21 cellular contexts compared by ENCODE assay signal in the genomic region with DNA sequence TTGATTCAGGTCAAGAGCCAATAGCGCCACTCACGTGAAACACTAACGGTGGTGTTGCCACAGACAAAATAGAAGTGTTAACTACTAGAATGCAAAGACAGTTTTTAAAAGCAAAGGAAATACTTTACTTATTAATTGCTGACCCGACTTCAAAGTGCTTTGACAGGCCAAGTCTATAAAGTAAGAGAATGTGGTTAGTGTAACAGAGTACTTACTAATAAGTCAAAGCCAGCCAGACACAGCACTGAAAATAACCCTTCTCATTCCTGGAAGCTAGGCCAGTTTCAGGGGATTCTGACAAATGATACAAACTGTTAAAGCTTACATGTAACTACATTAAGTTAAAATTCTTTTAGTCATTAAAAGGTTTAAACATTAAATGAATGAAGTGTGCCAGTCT. TPM values are rescaled to one million over a fixed set of nuclear protein-coding genes. Genes with fewer than 3 reads are reported as not detected.
A peak's percentile ranks its signal among the peaks of the same experiment; 100 is the strongest.
DNase-seq lines count a peak whose midpoint lies in the region; ATAC-seq, FAIRE-seq and TF ChIP-seq lines count a peak whose summit lies in the region.
"Had no signal": no experiment of that assay in that cellular context is flagged by ENCODE, and none has a peak within 500 bp of the region (broad histone marks: within the 10 kb centered on the region; RNA-seq: fewer than 3 reads in every experiment).

No MANE protein-coding gene starts in this region.

- no peaks in the 10 kb centered on the region for H3K27me3 Mint-ChIP-seq in activated T-helper 1 cell treated with anti-CD3 and anti-CD28 coated beads, Interleukin-12 subunit alpha, Interleukin-12 subunit beta, Interleukin-2, Interleukin-4 antibody, amounts not matched to agents 30 ng/mL and 10 ng/mL and 1 ng/mL, durations not matched to agents 14 hours and 24 hours and 36 hours (ENCODE audit: insufficient read depth)
- no peaks in the 10 kb centered on the region for H3K27me3 Mint-ChIP-seq in CD4-positive, alpha-beta T cell

- no peaks in the 10 kb centered on the region for H3K79me2 ChIP-seq in mesendoderm (ENCODE audit: control insufficient read depth, insufficient read depth, low read length)

- no peak overlapping the region for H4K5ac ChIP-seq in mesendoderm (ENCODE audit: low read length)

- H3K27ac Mint-ChIP-seq in activated T-helper 1 cell treated with anti-CD3 and anti-CD28 coated beads, Interleukin-12 subunit alpha, Interleukin-12 subunit beta, Interleukin-2, Interleukin-4 antibody, amounts not matched to agents 30 ng/mL and 10 ng/mL and 1 ng/mL, durations not matched to agents 14 hours and 24 hours and 36 hours: no peak overlapping the region
- H3K27ac Mint-ChIP-seq in CD4-positive, alpha-beta T cell: no peak overlapping the region
- H3K27ac Mint-ChIP-seq: CD14-positive monocyte, HFFc6 had no signal

- no peaks in the 10 kb centered on the region for H3K36me3 Mint-ChIP-seq in activated T-helper 1 cell treated with anti-CD3 and anti-CD28 coated beads, Interleukin-12 subunit alpha, Interleukin-12 subunit beta, Interleukin-2, Interleukin-4 antibody, amounts not matched to agents 30 ng/mL and 10 ng/mL and 1 ng/mL, durations not matched to agents 14 hours and 24 hours and 36 hours (ENCODE audit: low read depth)
- no peaks in the 10 kb centered on the region for H3K36me3 Mint-ChIP-seq in CD4-positive, alpha-beta T cell (ENCODE audit: low read depth)

- DNase-seq in Right ventricle myocardium superior: no peak
- no peak for DNase-seq in cardiac septum (ENCODE audit: low spot score)
- DNase-seq in kidney: no peak
- no peak for DNase-seq in mesendoderm
- no peak for DNase-seq in activated T-helper 1 cell treated with anti-CD3 and anti-CD28 coated beads, Interleukin-12 subunit alpha, Interleukin-12 subunit beta, Interleukin-2, Interleukin-4 antibody, amounts not matched to agents 30 ng/mL and 10 ng/mL and 1 ng/mL, durations not matched to agents 14 hours and 24 hours and 36 hours (ENCODE audit: low spot score)
- no peak for DNase-seq in CD4-positive, alpha-beta T cell
- DNase-seq in NCI-H187 treated with DMSO at 0.1 percent for 48 hours (lab: John Stamatoyannopoulos, UW): no peak
- DNase-seq: BE2C, GOT3, HFFc6, NCI-H2029 treated with DMSO at 0.1 percent for 48 hours, NCI-H2227 treated with DMSO at 0.1 percent for 48 hours, NCI-H526 treated with DMSO at 0.1 percent for 48 hours, SIG-M5 had no signal

- no peak overlapping the region for H2BK15ac ChIP-seq in mesendoderm (replicated peaks; ENCODE audit: low read depth)

- H3K4me3 ChIP-seq in kidney (ENCODE audit: low read length in 2 of 2): no peak overlapping the region
- no peak overlapping the region for H3K4me3 ChIP-seq in mesendoderm (ENCODE audit: low read length)
- H3K4me3 ChIP-seq: HAP-1, SK-N-MC had no signal

- H3K9ac ChIP-seq in kidney (ENCODE audit: low read length in 2 of 2): peak overlapping the region in 1 of 2 donors; percentile 45
- H3K9ac ChIP-seq in mesendoderm (ENCODE audit: low read length): no peak overlapping the region

- no peaks in the 10 kb centered on the region for H3K79me1 ChIP-seq in mesendoderm (ENCODE audit: low read length)

- no peak overlapping the region for H3K4me2 ChIP-seq in mesendoderm (ENCODE audit: low read length)

- H2BK120ac ChIP-seq in mesendoderm (ENCODE audit: low read depth, low read length): no peak overlapping the region

- ATAC-seq in Right ventricle myocardium superior (ENCODE audit: poor library complexity): peak; percentile 31
- no peak for ATAC-seq in CD4-positive, alpha-beta T cell (ENCODE audit: poor library complexity)
- ATAC-seq: Panc1 had no signal

- no peak overlapping the region for H3K4me3 Mint-ChIP-seq in activated T-helper 1 cell treated with anti-CD3 and anti-CD28 coated beads, Interleukin-12 subunit alpha, Interleukin-12 subunit beta, Interleukin-2, Interleukin-4 antibody, amounts not matched to agents 30 ng/mL and 10 ng/mL and 1 ng/mL, durations not matched to agents 14 hours and 24 hours and 36 hours
- no peak overlapping the region for H3K4me3 Mint-ChIP-seq in CD4-positive, alpha-beta T cell
- H3K4me3 Mint-ChIP-seq: CD14-positive monocyte, HFFc6 had no signal

- no peak overlapping the region for H3K56ac ChIP-seq in mesendoderm (ENCODE audit: low read length)

- H3K4ac ChIP-seq in mesendoderm (ENCODE audit: low read depth, low read length): no peak overlapping the region

- no peak overlapping the region for H3K18ac ChIP-seq in mesendoderm (ENCODE audit: low read length)

- H3K9me3 Mint-ChIP-seq in activated T-helper 1 cell treated with anti-CD3 and anti-CD28 coated beads, Interleukin-12 subunit alpha, Interleukin-12 subunit beta, Interleukin-2, Interleukin-4 antibody, amounts not matched to agents 30 ng/mL and 10 ng/mL and 1 ng/mL, durations not matched to agents 14 hours and 24 hours and 36 hours: no peaks in the 10 kb centered on the region
- no peaks in the 10 kb centered on the region for H3K9me3 Mint-ChIP-seq in CD4-positive, alpha-beta T cell
- H3K9me3 Mint-ChIP-seq: HFFc6 had no signal

- CTCF ChIA-PET in CD4-positive, alpha-beta T cell (lab: Charles Lee): no interaction called here

- POLR2A ChIA-PET in CD4-positive, alpha-beta T cell (lab: Charles Lee): no interaction called here

- H3K36me3 ChIP-seq in kidney (ENCODE audit: control insufficient read depth in 1 of 2, insufficient read depth in 2 of 2, low read length in 2 of 2) (no peaks in the 10 kb centered on the region), mesendoderm (ENCODE audit: control insufficient read depth, insufficient read depth, low read length) (no peaks in the 10 kb centered on the region)
- H3K36me3 ChIP-seq: BE2C had no signal

- no peak overlapping the region for H2AK5ac ChIP-seq in mesendoderm (ENCODE audit: low read length)

- no CpG with 5 or more reads among the region's 4 CpGs for WGBS in mesendoderm (ENCODE audit: extremely low coverage, insufficient coverage, low lambda C conversion rate)

- intact Hi-C loops in Right ventricle myocardium superior (cut with DNase I): no loop called here
- intact Hi-C loops in cardiac septum (cut with DNase I): no loop called here
- intact Hi-C loops in kidney (cut with DNase I): no loop called here
- intact Hi-C loops in activated T-helper 1 cell treated with anti-CD3 and anti-CD28 coated beads, Interleukin-12 subunit alpha, Interleukin-12 subunit beta, Interleukin-2, Interleukin-4 antibody, amounts not matched to agents 30 ng/mL and 10 ng/mL and 1 ng/mL, durations not matched to agents 14 hours and 24 hours and 36 hours (cut with micrococcal nuclease): no loop called here
- intact Hi-C loops in CD4-positive, alpha-beta T cell (cut with DNase I, micrococcal nuclease): no loop called here

- no peak overlapping the region for H2BK5ac ChIP-seq in mesendoderm (ENCODE audit: low read length)

- no peak for TF ChIP-seq CTCF in kidney (IDR thresholded peaks at IDR 0.05; ENCODE audit: borderline replicate concordance, extremely low read depth, insufficient read depth)
- no peak for TF ChIP-seq CTCF in CD4-positive, alpha-beta T cell (IDR thresholded peaks at IDR 0.05)

- H3K4me1 Mint-ChIP-seq in activated T-helper 1 cell treated with anti-CD3 and anti-CD28 coated beads, Interleukin-12 subunit alpha, Interleukin-12 subunit beta, Interleukin-2, Interleukin-4 antibody, amounts not matched to agents 30 ng/mL and 10 ng/mL and 1 ng/mL, durations not matched to agents 14 hours and 24 hours and 36 hours (ENCODE audit: low read depth): no peaks in the 10 kb centered on the region
- H3K4me1 Mint-ChIP-seq in CD4-positive, alpha-beta T cell (ENCODE audit: low read depth): no peaks in the 10 kb centered on the region
- H3K4me1 Mint-ChIP-seq: CD14-positive monocyte had no signal

- peak overlapping the region; percentile 44 to 64 for H3K27ac ChIP-seq in kidney (ENCODE audit: low read depth in 2 of 2, low read length in 2 of 2)
- H3K27ac ChIP-seq in mesendoderm (ENCODE audit: low read depth, low read length): no peak overlapping the region
- H3K27ac ChIP-seq in CD4-positive, alpha-beta T cell (ENCODE audit: low read depth, low read length): no peak overlapping the region
- H3K27ac ChIP-seq: 22Rv1, SK-N-MC had no signal

- no peak overlapping the region for H4K8ac ChIP-seq in mesendoderm (ENCODE audit: low read depth, low read length)

- no peaks in the 10 kb centered on the region for H3K9me3 ChIP-seq in kidney (ENCODE audit: control insufficient read depth in 1 of 2, low read length in 2 of 2)
- no peaks in the 10 kb centered on the region for H3K9me3 ChIP-seq in CD4-positive, alpha-beta T cell (ENCODE audit: control insufficient read depth, low read length)
- H3K9me3 ChIP-seq: BE2C, HAP-1 had no signal

- H3K4me1 ChIP-seq in kidney (ENCODE audit: control insufficient read depth in 1 of 2, insufficient read depth in 1 of 2, low read depth in 1 of 2, low read length in 2 of 2): peaks cover 4 to 7% of the 10 kb centered on the region in 2 donors
- no peaks in the 10 kb centered on the region for H3K4me1 ChIP-seq in mesendoderm (ENCODE audit: control insufficient read depth, low read depth, low read length)
- H3K4me1 ChIP-seq: BE2C, HAP-1 had no signal

- peak overlapping the region; percentile 53 for H3K23ac ChIP-seq in mesendoderm (ENCODE audit: low read length)

- H3K27me3 ChIP-seq in mesendoderm (ENCODE audit: insufficient read depth, low read length, poor library complexity): no peaks in the 10 kb centered on the region
- no peaks in the 10 kb centered on the region for H3K27me3 ChIP-seq in CD4-positive, alpha-beta T cell (ENCODE audit: control insufficient read depth, insufficient read depth, low read length)
- H3K27me3 ChIP-seq: BE2C had no signal

- FAIRE-seq in kidney (lab: Jason Lieb, UNC): peak; percentile 97

RNA-seq across cellular contexts. Expression of gene ENO4, which starts 50.3 kb away (rescaled TPM):
- total RNA-seq in Right ventricle myocardium superior (0.46 TPM), cardiac septum (not detected), kidney (1.2 TPM)
- polyA plus RNA-seq in kidney (ENCODE audit: insufficient read depth, low read depth, low replicate concordance): 0.52 TPM
- polyA plus RNA-seq in mesendoderm (2013, experiment 1 of 2): 0.17 TPM
- 0.10 TPM for polyA plus RNA-seq in mesendoderm (2013, experiment 2 of 2)
- not detected in 2 replicates for total RNA-seq in activated T-helper 1 cell treated with anti-CD3 and anti-CD28 coated beads, Interleukin-12 subunit alpha, Interleukin-12 subunit beta, Interleukin-2, Interleukin-4 antibody, amounts not matched to agents 30 ng/mL and 10 ng/mL and 1 ng/mL, durations not matched to agents 14 hours and 24 hours and 36 hours
- not detected for total RNA-seq in CD4-positive, alpha-beta T cell
- total RNA-seq: G401, HFFc6, MCF 10A had no signal
- polyA plus RNA-seq: CD14-positive monocyte had no signal

Comparison
In these comparisons a context has a peak if more than half of its experiments do, and no peak if none do; other contexts are left out.
1. H3K27ac ChIP-seq: peak in kidney (2 of 2); none in mesendoderm (single experiment) and CD4-positive, alpha-beta T cell (single experiment).